23 cellular contexts compared by ENCODE assay signal in the genomic region with DNA sequence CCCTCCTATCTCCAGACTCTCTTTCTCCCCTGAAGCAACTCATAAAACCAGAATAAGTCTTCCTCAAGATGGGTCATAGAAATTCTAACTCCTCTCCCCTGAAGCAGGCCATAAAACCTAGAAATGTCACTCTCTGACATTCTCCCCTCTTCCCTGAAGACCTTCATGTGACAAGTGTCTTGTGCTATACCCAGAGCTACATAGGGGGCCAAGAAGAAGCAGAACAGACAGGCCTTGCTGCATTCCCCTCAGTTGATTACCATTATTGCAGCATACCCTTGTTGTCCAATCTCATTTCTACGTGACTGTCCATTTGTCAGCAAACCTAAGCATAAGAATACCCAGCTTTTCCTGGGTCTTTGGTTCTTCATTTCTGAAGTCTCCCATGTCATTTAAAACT. TPM values are rescaled to one million over a fixed set of nuclear protein-coding genes. Genes with fewer than 3 reads are reported as not detected.
DNase-seq lines count a peak whose midpoint lies in the region; ATAC-seq and TF ChIP-seq lines count a peak whose summit lies in the region.
"Had no signal": no experiment of that assay in that cellular context is flagged by ENCODE, and none has a peak within 500 bp of the region (broad histone marks: within the 10 kb centered on the region; RNA-seq: fewer than 3 reads in every experiment).

No MANE protein-coding gene starts in this region.

- H3K36me3 ChIP-seq in DND-41 (ENCODE audit: insufficient read depth, low read length) (no peaks in the 10 kb centered on the region), HUES6 (ENCODE audit: control insufficient read depth, insufficient read depth, low read length) (no peaks in the 10 kb centered on the region), smooth muscle cell (ENCODE audit: low read depth) (no peaks in the 10 kb centered on the region)

- H3K9me3 ChIP-seq in DND-41 (ENCODE audit: insufficient read depth, low read length, severe bottlenecking) = no peaks in the 10 kb centered on the region
- H3K9me3 ChIP-seq in HUES6 (ENCODE audit: control insufficient read depth, insufficient read depth, low read depth, low read length) = peaks cover 9% of the 10 kb centered on the region; the same call in 1 of the 2 replicates
- no peaks in the 10 kb centered on the region for H3K9me3 ChIP-seq in smooth muscle cell (replicated peaks; ENCODE audit: low read depth)
- H3K9me3 ChIP-seq: SK-N-SH had no signal

- no peaks in the 10 kb centered on the region for H3F3A ChIP-seq in smooth muscle cell (ENCODE audit: low read depth)

- H3K27me3 ChIP-seq in DND-41 (ENCODE audit: insufficient read depth, low read length, poor library complexity) = no peaks in the 10 kb centered on the region
- no peaks in the 10 kb centered on the region for H3K27me3 ChIP-seq in HUES6 (ENCODE audit: control insufficient read depth, insufficient read depth, low read length)
- no peaks in the 10 kb centered on the region for H3K27me3 ChIP-seq in smooth muscle cell (ENCODE audit: low read depth)
- H3K27me3 ChIP-seq: BLaER1 treated with 17β-estradiol and CSF1 and Interleukin-3, amounts not matched to agents 10 nM and 100 nM had no signal

- peak overlapping the region; percentile 53; the same call in 1 of the 2 replicates for H3K27ac ChIP-seq in DND-41 (ENCODE audit: low read length)
- H3K27ac ChIP-seq in HUES6 (ENCODE audit: low read depth, low read length) = 0 out of 2 replicates have a peak overlapping the region, but pooled peaks have one; percentile 28
- peak overlapping the region; percentile 96 for H3K27ac ChIP-seq in smooth muscle cell (ENCODE audit: low read depth)

- no peak overlapping the region for H3K4me3 Mint-ChIP-seq in WTC11
- H3K4me3 Mint-ChIP-seq in T-helper 2 cell treated with Interferon-gamma antibody and Interleukin-4, amounts not matched to agents 5 μg/mL and 100 μg/mL, for 36 hours = no peak overlapping the region
- H3K4me3 Mint-ChIP-seq: CD4-positive, alpha-beta T cell; HFFc6; T-helper 1 cell treated with Interleukin-12 subunit alpha and Interleukin-12 subunit beta and Interleukin-4 antibody, amounts not matched to agents 30 μg/mL and 1 μg/mL, for 36 hours had no signal

- H3K4me1 Mint-ChIP-seq in WTC11 = peaks cover 43% of the 10 kb centered on the region
- peaks cover 32% of the 10 kb centered on the region for H3K4me1 Mint-ChIP-seq in T-helper 2 cell treated with Interferon-gamma antibody and Interleukin-4, amounts not matched to agents 5 μg/mL and 100 μg/mL, for 36 hours (ENCODE audit: low read depth)

- H3K9me3 Mint-ChIP-seq in WTC11 = peaks cover 13% of the 10 kb centered on the region
- H3K9me3 Mint-ChIP-seq in T-helper 2 cell treated with Interferon-gamma antibody and Interleukin-4, amounts not matched to agents 5 μg/mL and 100 μg/mL, for 36 hours = peaks cover 8% of the 10 kb centered on the region
- H3K9me3 Mint-ChIP-seq: CD4-positive, alpha-beta T cell had no signal

- no peak overlapping the region for H2AFZ ChIP-seq in DND-41 (ENCODE audit: low read depth, low read length)
- no peak overlapping the region for H2AFZ ChIP-seq in smooth muscle cell (ENCODE audit: low read depth)

- H4K20me1 ChIP-seq in DND-41 (ENCODE audit: insufficient read depth, low read length) (no peaks in the 10 kb centered on the region), smooth muscle cell (ENCODE audit: low read depth) (no peaks in the 10 kb centered on the region)
- H4K20me1 ChIP-seq: BLaER1 treated with 17β-estradiol and CSF1 and Interleukin-3, amounts not matched to agents 10 nM and 100 nM had no signal

- peak overlapping the region; percentile 1; the same call in 1 of the 2 replicates for H3K27ac Mint-ChIP-seq in WTC11
- no peak overlapping the region for H3K27ac Mint-ChIP-seq in T-helper 2 cell treated with Interferon-gamma antibody and Interleukin-4, amounts not matched to agents 5 μg/mL and 100 μg/mL, for 36 hours
- H3K27ac Mint-ChIP-seq: CD4-positive, alpha-beta T cell; T-helper 1 cell treated with Interleukin-12 subunit alpha and Interleukin-12 subunit beta and Interleukin-4 antibody, amounts not matched to agents 30 μg/mL and 1 μg/mL, for 36 hours had no signal

- peaks cover 59% of the 10 kb centered on the region for H3K4me1 ChIP-seq in DND-41 (ENCODE audit: insufficient read depth, low read length)
- H3K4me1 ChIP-seq in HUES6 (ENCODE audit: control insufficient read depth, insufficient read depth, low read length) = peaks cover 38% of the 10 kb centered on the region
- peaks cover 3% of the 10 kb centered on the region for H3K4me1 ChIP-seq in smooth muscle cell (ENCODE audit: low read depth)

- no peaks in the 10 kb centered on the region for H3K79me2 ChIP-seq in DND-41 (ENCODE audit: insufficient read depth, low read length)
- no peaks in the 10 kb centered on the region for H3K79me2 ChIP-seq in smooth muscle cell (ENCODE audit: low read depth)

- no peak for ATAC-seq in DND-41 (ENCODE audit: insufficient read depth, low read depth)
- no peak for ATAC-seq in WTC11
- ATAC-seq: Panc1 had no signal

- TF ChIP-seq CTCF in DND-41 (IDR thresholded peaks at IDR 0.05; ENCODE audit: borderline replicate concordance, extremely low read depth, low read length, poor library complexity, severe bottlenecking) (no peak), WTC11 (IDR thresholded peaks at IDR 0.05) (no peak), smooth muscle cell (IDR thresholded peaks at IDR 0.05; ENCODE audit: borderline replicate concordance, insufficient read depth, poor library complexity, severe bottlenecking) (no peak)

- DNase-seq in DND-41 (no peak), WTC11 (ENCODE audit: low spot score) (no peak), smooth muscle cell (lab: John Stamatoyannopoulos, UW; ENCODE audit: unreplicated experiment) (no peak), AG08395 (ENCODE audit: low spot score) (no peak), germinal center (ENCODE audit: low spot score) (no peak)
- no peak for DNase-seq in T-helper 2 cell treated with Interferon-gamma antibody and Interleukin-4, amounts not matched to agents 5 μg/mL and 100 μg/mL, for 36 hours (ENCODE audit: low spot score)
- DNase-seq: CD4-positive, alpha-beta T cell; COR-L47; EL; GF-D8; H7; HFFc6; NCI-H1105 treated with DMSO at 0.1 percent for 48 hours; NCI-H2029; NCI-H446 treated with DMSO at 0.1 percent for 48 hours; NCI-H526; NCI-H82; SK-N-SH; SW 1271 had no signal

- POLR2A ChIA-PET in WTC11 (lab: Charles Lee) = no interaction called here

- WGBS in smooth muscle cell (ENCODE audit: low lambda C conversion rate) = 58% methylated on average over 1 of the region's 1 CpG

- H3K36me3 Mint-ChIP-seq in WTC11 = peaks cover 8% of the 10 kb centered on the region
- H3K36me3 Mint-ChIP-seq in T-helper 2 cell treated with Interferon-gamma antibody and Interleukin-4, amounts not matched to agents 5 μg/mL and 100 μg/mL, for 36 hours (ENCODE audit: low read depth) = peaks cover 3% of the 10 kb centered on the region

- no peak overlapping the region for H3K9ac ChIP-seq in DND-41 (ENCODE audit: low read depth, low read length)
- no peak overlapping the region for H3K9ac ChIP-seq in HUES6 (ENCODE audit: low read length)
- H3K9ac ChIP-seq in smooth muscle cell (ENCODE audit: low read depth) = peak overlapping the region; percentile 12
- H3K9ac ChIP-seq: BLaER1 treated with 17β-estradiol and CSF1 and Interleukin-3, amounts not matched to agents 10 nM and 100 nM; SK-N-SH had no signal

- CTCF ChIA-PET in WTC11 (lab: Charles Lee) = no interaction called here

- H3K4me3 ChIP-seq in DND-41 (ENCODE audit: low read depth in 1 of 2, low read length in 2 of 2) (no peak overlapping the region), HUES6 (ENCODE audit: low read depth, low read length) (no peak overlapping the region), smooth muscle cell (no peak overlapping the region)

- no peaks in the 10 kb centered on the region; the same call in 1 of the 2 replicates for H3K27me3 Mint-ChIP-seq in WTC11 (ENCODE audit: low read depth)
- no peaks in the 10 kb centered on the region for H3K27me3 Mint-ChIP-seq in T-helper 2 cell treated with Interferon-gamma antibody and Interleukin-4, amounts not matched to agents 5 μg/mL and 100 μg/mL, for 36 hours (ENCODE audit: low read depth)
- H3K27me3 Mint-ChIP-seq: CD4-positive, alpha-beta T cell had no signal

- H3K4me2 ChIP-seq in DND-41 (ENCODE audit: insufficient read depth, low read length) (no peak overlapping the region), smooth muscle cell (no peak overlapping the region)
- H3K4me2 ChIP-seq: SK-N-SH had no signal

TF ChIP-seq in WTC11, 78 proteins besides CTCF, POLR2A, EP300 and RAD21 (continues in another document):
- TF ChIP-seq ZMAT4 (CRISPR knock-in tag; IDR thresholded peaks at IDR 0.05) (no peak), CREB1 (CRISPR knock-in tag; IDR thresholded peaks at IDR 0.05) (no peak), SP1 (CRISPR knock-in tag; conservative IDR thresholded peaks at IDR 0.05) (no peak)
- TF ChIP-seq, protein P1, sequence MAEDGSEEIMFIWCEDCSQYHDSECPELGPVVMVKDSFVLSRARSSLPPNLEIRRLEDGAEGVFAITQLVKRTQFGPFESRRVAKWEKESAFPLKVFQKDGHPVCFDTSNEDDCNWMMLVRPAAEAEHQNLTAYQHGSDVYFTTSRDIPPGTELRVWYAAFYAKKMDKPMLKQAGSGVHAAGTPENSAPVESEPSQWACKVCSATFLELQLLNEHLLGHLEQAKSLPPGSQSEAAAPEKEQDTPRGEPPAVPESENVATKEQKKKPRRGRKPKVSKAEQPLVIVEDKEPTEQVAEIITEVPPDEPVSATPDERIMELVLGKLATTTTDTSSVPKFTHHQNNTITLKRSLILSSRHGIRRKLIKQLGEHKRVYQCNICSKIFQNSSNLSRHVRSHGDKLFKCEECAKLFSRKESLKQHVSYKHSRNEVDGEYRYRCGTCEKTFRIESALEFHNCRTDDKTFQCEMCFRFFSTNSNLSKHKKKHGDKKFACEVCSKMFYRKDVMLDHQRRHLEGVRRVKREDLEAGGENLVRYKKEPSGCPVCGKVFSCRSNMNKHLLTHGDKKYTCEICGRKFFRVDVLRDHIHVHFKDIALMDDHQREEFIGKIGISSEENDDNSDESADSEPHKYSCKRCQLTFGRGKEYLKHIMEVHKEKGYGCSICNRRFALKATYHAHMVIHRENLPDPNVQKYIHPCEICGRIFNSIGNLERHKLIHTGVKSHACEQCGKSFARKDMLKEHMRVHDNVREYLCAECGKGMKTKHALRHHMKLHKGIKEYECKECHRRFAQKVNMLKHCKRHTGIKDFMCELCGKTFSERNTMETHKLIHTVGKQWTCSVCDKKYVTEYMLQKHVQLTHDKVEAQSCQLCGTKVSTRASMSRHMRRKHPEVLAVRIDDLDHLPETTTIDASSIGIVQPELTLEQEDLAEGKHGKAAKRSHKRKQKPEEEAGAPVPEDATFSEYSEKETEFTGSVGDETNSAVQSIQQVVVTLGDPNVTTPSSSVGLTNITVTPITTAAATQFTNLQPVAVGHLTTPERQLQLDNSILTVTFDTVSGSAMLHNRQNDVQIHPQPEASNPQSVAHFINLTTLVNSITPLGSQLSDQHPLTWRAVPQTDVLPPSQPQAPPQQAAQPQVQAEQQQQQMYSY (CRISPR knock-in tag; IDR thresholded peaks at IDR 0.05) = no peak

RNA-seq across cellular contexts. Expression of gene ZNF326, which starts 39.6 kb away (rescaled TPM):
- 27.8 to 32.7 TPM (median 28.5 TPM) in 3 replicates for total RNA-seq in WTC11 (2021)
- 11.3 and 12.8 TPM in 2 replicates for total RNA-seq in smooth muscle cell
- polyA plus RNA-seq in smooth muscle cell = 7.7 and 11.9 TPM in 2 replicates

Comparison
In these comparisons a context has a peak if more than half of its experiments do, and no peak if none do; other contexts are left out.
1. H3K27ac ChIP-seq: peak in every context shown above with its lines; median percentile 96 in smooth muscle cell; 53 in DND-41; 28 in HUES6.